In genomic region chr2:27771202-27771547, GRCh38 we compare ENCODE assay signal across 8 cellular contexts. TPM values are rescaled to one million over a fixed set of nuclear protein-coding genes. Genes with fewer than 3 reads are reported as not detected.
A peak's percentile ranks its signal among the peaks of the same experiment; 100 is the strongest.
DNase-seq lines count a peak whose midpoint lies in the region; ATAC-seq and TF ChIP-seq lines count a peak whose summit lies in the region.

No MANE protein-coding gene starts in this region.

- H3K9me3 ChIP-seq in OCI-LY7 (ENCODE audit: low read length) (no peaks in the 10 kb centered on the region), esophagus squamous epithelium (no peaks in the 10 kb centered on the region)

- no peak for TF ChIP-seq CTCF in AG04449 (IDR thresholded peaks at IDR 0.05; ENCODE audit: insufficient read depth, low read length, missing control alignments)
- no peak for TF ChIP-seq CTCF in OCI-LY7 (conservative IDR thresholded peaks at IDR 0.05; ENCODE audit: low read length)
- no peak for TF ChIP-seq CTCF in esophagus squamous epithelium (IDR thresholded peaks at IDR 0.05)
- TF ChIP-seq CTCF in retinal pigment epithelial cell (conservative IDR thresholded peaks at IDR 0.05; ENCODE audit: low read depth, low read length) = no peak

- peak overlapping the region; percentile 69 for H3K4me2 ChIP-seq in OCI-LY7 (ENCODE audit: low read length)

- no peak overlapping the region for H3K27ac ChIP-seq in OCI-LY7 (ENCODE audit: low read depth, low read length, poor library complexity, severe bottlenecking)
- H3K27ac ChIP-seq in esophagus squamous epithelium = peak overlapping the region; percentile 85 to 97 (median 90)

- CTCF ChIA-PET in AG04449 (lab: Yijun Ruan, JAX) = no interaction called here
- CTCF ChIA-PET in OCI-LY7 (lab: Charles Lee; ENCODE audit: unreplicated experiment) = no interaction called here

- peak overlapping the region; percentile 99 for H2AFZ ChIP-seq in OCI-LY7 (ENCODE audit: low read length)

- WGBS in esophagus squamous epithelium, 2 donors = 9 to 10% methylated on average over 13 of the region's 13 CpGs

- H3K79me2 ChIP-seq in OCI-LY7 (ENCODE audit: insufficient read depth, low read depth, low read length) = peaks cover 14% of the 10 kb centered on the region

- intact Hi-C loops in OCI-LY7 (cut with micrococcal nuclease; ENCODE audit: unreplicated experiment) (loop anchor here (5.0 kb wide), 2 partner anchors 121 to 621 kb away; partner anchors contain the start of genes BABAM2, FOSL2 and RBKS), esophagus squamous epithelium (cut with DNase I) (no loop called here)

- peaks cover 0 to 4% (median 0%) of the 10 kb centered on the region in 4 donors for H3K27me3 ChIP-seq in esophagus squamous epithelium

- no TSS peak for BruUV-seq in OCI-LY7 (replicated peaks; lab: Mats Ljungman, UMichigan)

- peaks cover 5% of the 10 kb centered on the region; the same call in 1 of the 2 replicates for H3K9me2 ChIP-seq in OCI-LY7 (ENCODE audit: insufficient read depth, low read length)

- DNase-seq in AG04449 (ENCODE audit: low read depth, low spot score) (no peak), OCI-LY7 (ENCODE audit: low spot score) (no peak), esophagus squamous epithelium (lab: John Stamatoyannopoulos, UW) (no peak), retinal pigment epithelial cell (ENCODE audit: low read depth) (no peak), NCI-H345 treated with DMSO at 0.1 percent for 48 hours (lab: John Stamatoyannopoulos, UW; ENCODE audit: unreplicated experiment) (no peak), HCEC 1CT (no peak), DMS79 (lab: John Stamatoyannopoulos, UW) (no peak)

- no peaks in the 10 kb centered on the region for H4K20me1 ChIP-seq in OCI-LY7 (ENCODE audit: insufficient read depth, low read length)

- POLR2A ChIA-PET in AG04449 (lab: Yijun Ruan, JAX) (interaction anchor here (0.7 kb wide), 1 partner anchor 67 kb away, joined by 3 read pairs; no protein-coding TSS in a partner anchor), OCI-LY7 (lab: Charles Lee) (interaction anchor here (0.7 kb wide), 1 partner anchor 9 kb away, joined by 5 read pairs; no protein-coding TSS in a partner anchor)

- ATAC-seq in GM21390 (IDR thresholded peaks at IDR 0.05; ENCODE audit: unreplicated experiment) = peak; percentile 7

- H3K4me1 ChIP-seq in OCI-LY7 (ENCODE audit: insufficient read depth, low read length, poor library complexity, severe bottlenecking) (peaks cover 12% of the 10 kb centered on the region), esophagus squamous epithelium (peaks cover 13 to 49% (median 21%) of the 10 kb centered on the region in 3 donors)

- H3K36me3 ChIP-seq in OCI-LY7 (ENCODE audit: insufficient read depth, low read length) (peaks cover 17% of the 10 kb centered on the region; the same call in 1 of the 2 replicates), esophagus squamous epithelium (peaks cover 0 to 20% (median 0%) of the 10 kb centered on the region in 3 donors)

- H3K4me3 ChIP-seq in AG04449 (ENCODE audit: low read depth, low read length) (peak overlapping the region; percentile 91), OCI-LY7 (ENCODE audit: low read depth, low read length, poor library complexity, severe bottlenecking) (peak overlapping the region; percentile 82), esophagus squamous epithelium (peak overlapping the region; percentile 65 to 98 (median 78)), retinal pigment epithelial cell (ENCODE audit: low read length) (peak overlapping the region; percentile 94)

- TF ChIP-seq POLR2A in esophagus squamous epithelium (IDR thresholded peaks at IDR 0.05) = no peak

RNA-seq across cellular contexts. Expression of gene MRPL33, which starts 0.3 kb away (rescaled TPM):
- 51.2 and 51.5 TPM in 2 replicates for total RNA-seq in OCI-LY7 (2014; rRNA removed; shearing (Covaris generic))
- total RNA-seq in OCI-LY7 (2022) (40.4 and 43.8 TPM in 2 replicates), esophagus squamous epithelium (100 to 1,000 TPM in 1 of 4 donors, 10 to 100 TPM in 3; 50.4 to 114 (median 70.9) TPM)
